In genomic region chr2:31138037-31138962, GRCh38 we compare ENCODE assay signal across 8 cellular contexts. TPM values are rescaled to one million over a fixed set of nuclear protein-coding genes. Genes with fewer than 3 reads are reported as not detected.
DNase-seq lines count a peak whose midpoint lies in the region; ATAC-seq, FAIRE-seq and TF ChIP-seq lines count a peak whose summit lies in the region.

Gene GALNT14 (minus strand): TSS chr2:31138440. CDS start chr2:31138086, 354 bp downstream.

- H3K4me3 Mint-ChIP-seq in activated naive CD8-positive, alpha-beta T cell treated with anti-CD3 and anti-CD28 coated beads for 36 hours, result peak within 1 kb of the TSS; percentile 72

- H3K4me1 Mint-ChIP-seq in activated naive CD8-positive, alpha-beta T cell treated with anti-CD3 and anti-CD28 coated beads for 36 hours, result peaks cover 8% of the 10 kb centered on the region

- no peaks in the 10 kb centered on the region for H3K36me3 Mint-ChIP-seq in activated naive CD8-positive, alpha-beta T cell treated with anti-CD3 and anti-CD28 coated beads for 36 hours

- no peaks in the 10 kb centered on the region for H3K9me3 Mint-ChIP-seq in activated naive CD8-positive, alpha-beta T cell treated with anti-CD3 and anti-CD28 coated beads for 36 hours

- peak; percentile 68 for ATAC-seq in GM21723 (IDR thresholded peaks at IDR 0.05; ENCODE audit: unreplicated experiment)
- peak; percentile 89 for ATAC-seq in Right ventricle myocardium superior (ENCODE audit: poor library complexity)
- peak; percentile 76 for ATAC-seq in omental fat pad (ENCODE audit: low FRiP score)
- ATAC-seq in HG02973 (IDR thresholded peaks at IDR 0.05; ENCODE audit: unreplicated experiment), result no peak

- H3K27me3 Mint-ChIP-seq in activated naive CD8-positive, alpha-beta T cell treated with anti-CD3 and anti-CD28 coated beads for 36 hours, result peaks cover 57% of the 10 kb centered on the region

- FAIRE-seq in urothelium cell line (lab: Jason Lieb, UNC), result peak; percentile 80

- intact Hi-C loops in Right ventricle myocardium superior (cut with DNase I), result no loop called here

- DNase-seq in COLO668 (lab: John Stamatoyannopoulos, UW; ENCODE audit: unreplicated experiment) (peak; percentile 79), NCI-H526 (lab: John Stamatoyannopoulos, UW) (peak; percentile 68 to 89), Right ventricle myocardium superior (peak; percentile 66), omental fat pad (ENCODE audit: low spot score) (no peak), urothelium cell line (ENCODE audit: low spot score) (peak; percentile 91)
- peak; percentile 68 for DNase-seq in activated naive CD8-positive, alpha-beta T cell treated with anti-CD3 and anti-CD28 coated beads for 36 hours

- no peak within 1 kb of the TSS for H3K27ac Mint-ChIP-seq in activated naive CD8-positive, alpha-beta T cell treated with anti-CD3 and anti-CD28 coated beads for 36 hours

- peak in 1 of 3 donors; percentile 9 for TF ChIP-seq CTCF in omental fat pad (IDR thresholded peaks at IDR 0.05)

RNA-seq across cellular contexts. Expression of gene GALNT14, which starts in this region (rescaled TPM):
- 1 to 10 TPM; 2.1 to 2.5 TPM for total RNA-seq in activated naive CD8-positive, alpha-beta T cell treated with anti-CD3 and anti-CD28 coated beads for 36 hours
- total RNA-seq in Right ventricle myocardium superior, result 0.67 TPM
- total RNA-seq in omental fat pad, result 1 to 10 TPM in 3 of 4 donors, under 1 TPM in 1; 0.65 to 2.6 (median 2.0) TPM

Comparison
In these comparisons a context has a peak if more than half of its experiments do, and no peak if none do; other contexts are left out.
1. Peak in DNase-seq and ATAC-seq in Right ventricle myocardium superior; RNA of the gene not detected or under 1 TPM.